ENCODE assay signal across 26 cellular contexts in the genomic region with DNA sequence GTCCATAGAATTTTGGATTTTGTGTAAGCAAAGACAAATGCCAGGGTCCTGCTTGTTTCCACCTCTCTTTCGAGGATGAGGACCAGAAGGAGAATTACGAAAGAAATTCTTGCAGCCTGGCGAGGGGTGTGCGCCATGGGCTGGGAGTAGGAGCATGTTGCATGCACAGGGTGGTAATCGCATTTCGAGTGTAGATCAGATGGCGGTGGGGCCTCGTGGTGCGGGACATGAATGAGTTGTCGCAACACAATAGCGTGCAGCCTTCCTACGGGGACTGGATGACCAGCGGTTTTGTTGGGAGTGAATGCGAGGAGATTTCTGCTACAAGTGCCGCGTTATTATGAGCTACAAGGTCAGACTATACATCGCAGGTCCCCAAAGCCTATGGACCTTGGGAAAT. TPM values are rescaled to one million over a fixed set of nuclear protein-coding genes. Genes with fewer than 3 reads are reported as not detected.
A peak's percentile ranks its signal among the peaks of the same experiment; 100 is the strongest.
DNase-seq lines count a peak whose midpoint lies in the region; ATAC-seq and TF ChIP-seq lines count a peak whose summit lies in the region.
"Had no signal": no experiment of that assay in that cellular context is flagged by ENCODE, and none has a peak within 500 bp of the region (broad histone marks: within the 10 kb centered on the region; RNA-seq: fewer than 3 reads in every experiment).

No MANE protein-coding gene starts in this region.

- H3K4me3 Mint-ChIP-seq in activated CD4-positive, alpha-beta T cell treated with anti-CD3 and anti-CD28 coated beads, Interleukin-2, amount 10 ng/mL, durations not matched to agents 24 days and 14 days, result no peak overlapping the region
- H3K4me3 Mint-ChIP-seq: activated CD4-positive, alpha-beta T cell treated with anti-CD3 and anti-CD28 coated beads for 36 hours; memory B cell had no signal

- no peaks in the 10 kb centered on the region for H3K9me3 ChIP-seq in gastrocnemius medialis
- H3K9me3 ChIP-seq: adrenal gland had no signal

- no peak for TF ChIP-seq CTCF in gastrocnemius medialis (IDR thresholded peaks at IDR 0.05 in 4 of 5, conservative IDR thresholded peaks at IDR 0.05 in 1 of 5)

- no peaks in the 10 kb centered on the region for H3K36me3 ChIP-seq in gastrocnemius medialis
- H3K36me3 ChIP-seq: adrenal gland had no signal

- no peak for DNase-seq in activated CD4-positive, alpha-beta T cell treated with anti-CD3 and anti-CD28 coated beads, Interleukin-2, amount 10 ng/mL, durations not matched to agents 24 days and 14 days
- DNase-seq in activated CD4-positive, alpha-beta T cell treated with anti-CD3 and anti-CD28 coated beads for 48 hours, result no peak
- DNase-seq in NCI-H82 (lab: John Stamatoyannopoulos, UW) (peak; percentile 77), islet precursor cell (peak; percentile 44), gastrocnemius medialis (peak; percentile 65 to 84)
- DNase-seq in stimulated activated CD4-positive, alpha-beta T cell treated with anti-CD3 and anti-CD28 coated beads, Interleukin-4, amount 100 ng/mL, for 1 hour, result no peak
- DNase-seq: activated CD4-positive, alpha-beta T cell treated with anti-CD3 and anti-CD28 coated beads for 36 hours; activated CD8-positive, alpha-beta memory T cell treated with anti-CD3 and anti-CD28 coated beads, Interleukin-2, amount 50 U/mL, for 4 hours; activated effector memory CD4-positive, alpha-beta T cell treated with anti-CD3 and anti-CD28 coated beads, Interleukin-2, amount 50 U/mL, for 16 hours; adrenal gland; DMS79; naive thymus-derived CD4-positive, alpha-beta T cell; NCI-H1092; NCI-H187 treated with DMSO at 0.1 percent for 48 hours; NCI-H2227 treated with DMSO at 0.1 percent for 48 hours; SHP77; small intestine; stimulated activated naive CD4-positive, alpha-beta T cell had no signal

- ATAC-seq in gastrocnemius medialis (no peak), HG02610 (IDR thresholded peaks at IDR 0.05; ENCODE audit: unreplicated experiment) (no peak), HG03039 (IDR thresholded peaks at IDR 0.05; ENCODE audit: unreplicated experiment) (no peak)
- ATAC-seq: activated CD4-positive, alpha-beta T cell treated with anti-CD3 and anti-CD28 coated beads for 36 hours; GM12878; HepG2; naive thymus-derived CD4-positive, alpha-beta T cell had no signal

- peak overlapping the region; percentile 64 to 87 (median 73) for H3K4me3 ChIP-seq in gastrocnemius medialis
- H3K4me3 ChIP-seq: adrenal gland, GM12878 had no signal

- H3K27me3 ChIP-seq in gastrocnemius medialis, result peaks cover 0 to 14% (median 7%) of the 10 kb centered on the region in 3 donors

- peaks cover 77% of the 10 kb centered on the region for H3K27me3 Mint-ChIP-seq in activated CD4-positive, alpha-beta T cell treated with anti-CD3 and anti-CD28 coated beads, Interleukin-2, amount 10 ng/mL, durations not matched to agents 24 days and 14 days

- H3K9me3 Mint-ChIP-seq in activated CD4-positive, alpha-beta T cell treated with anti-CD3 and anti-CD28 coated beads, Interleukin-2, amount 10 ng/mL, durations not matched to agents 24 days and 14 days, result no peaks in the 10 kb centered on the region

- peaks cover 0 to 10% of the 10 kb centered on the region in 2 donors for H3K4me1 ChIP-seq in gastrocnemius medialis

- H3K4me1 Mint-ChIP-seq in activated CD4-positive, alpha-beta T cell treated with anti-CD3 and anti-CD28 coated beads, Interleukin-2, amount 10 ng/mL, durations not matched to agents 24 days and 14 days, result peaks cover 12% of the 10 kb centered on the region

- intact Hi-C loops in activated CD4-positive, alpha-beta T cell treated with anti-CD3 and anti-CD28 coated beads, Interleukin-2, amount 10 ng/mL, durations not matched to agents 24 days and 14 days (cut with micrococcal nuclease), result loop anchor here (10.0 kb wide), 1 partner anchor 303 kb away; a partner anchor contains a TSS
- intact Hi-C loops in gastrocnemius medialis (cut with DNase I; ENCODE audit: low total_unique reads), result loop anchor here (2.0 to 10.0 kb wide), 2 partner anchors 539 to 1037 kb away; a partner anchor contains a TSS

- TF ChIP-seq POLR2A in gastrocnemius medialis (IDR thresholded peaks at IDR 0.05), result peak; percentile 31 to 42

- peak overlapping the region; percentile 66 for H3K27ac Mint-ChIP-seq in activated CD4-positive, alpha-beta T cell treated with anti-CD3 and anti-CD28 coated beads, Interleukin-2, amount 10 ng/mL, durations not matched to agents 24 days and 14 days
- H3K27ac Mint-ChIP-seq: activated CD4-positive, alpha-beta T cell treated with anti-CD3 and anti-CD28 coated beads for 36 hours; memory B cell had no signal

- peaks cover 6% of the 10 kb centered on the region for H3K36me3 Mint-ChIP-seq in activated CD4-positive, alpha-beta T cell treated with anti-CD3 and anti-CD28 coated beads, Interleukin-2, amount 10 ng/mL, durations not matched to agents 24 days and 14 days (ENCODE audit: low read depth)

- in situ Hi-C loops in gastrocnemius medialis (cut with MboI; ENCODE audit: low sequenced_read_pairs in 4 of 4), result loop anchor here in 3 of 4 donors (5.0 to 25.0 kb wide), 5 partner anchors 87 to 814 kb away; no protein-coding TSS in a partner anchor

- peak overlapping the region; percentile 92 to 97 (median 96) for H3K27ac ChIP-seq in gastrocnemius medialis
- H3K27ac ChIP-seq: adrenal gland, HL-60 had no signal

RNA-seq across cellular contexts. Expression of a gene that starts 4.2 kb away (rescaled TPM):
- total RNA-seq in activated CD4-positive, alpha-beta T cell treated with anti-CD3 and anti-CD28 coated beads, Interleukin-2, amount 10 ng/mL, durations not matched to agents 24 days and 14 days, result not detected in 2 replicates
- 10 to 100 TPM in 1 of 4 donors, 1 to 10 TPM in 3; 3.9 to 11.0 (median 6.7) TPM for total RNA-seq in gastrocnemius medialis
- total RNA-seq: activated CD4-positive, alpha-beta T cell treated with anti-CD3 and anti-CD28 coated beads for 36 hours; fibroblast of lung; GM12878; HepG2; naive thymus-derived CD4-positive, alpha-beta T cell; pulmonary artery endothelial cell had no signal

Comparison
In these comparisons a context has a peak if more than half of its experiments do, and no peak if none do; other contexts are left out.
1. DNase-seq: peak in NCI-H82 (single experiment), islet precursor cell (single experiment) and gastrocnemius medialis (2 of 2); none in activated CD4-positive, alpha-beta T cell treated with anti-CD3 and anti-CD28 coated beads, Interleukin-2, amount 10 ng/mL, durations not matched to agents 24 days and 14 days (single experiment), activated CD4-positive, alpha-beta T cell treated with anti-CD3 and anti-CD28 coated beads for 48 hours (single experiment) and stimulated activated CD4-positive, alpha-beta T cell treated with anti-CD3 and anti-CD28 coated beads, Interleukin-4, amount 100 ng/mL, for 1 hour (single experiment).